1 cellular context compared by ENCODE assay signal in the genomic region with DNA sequence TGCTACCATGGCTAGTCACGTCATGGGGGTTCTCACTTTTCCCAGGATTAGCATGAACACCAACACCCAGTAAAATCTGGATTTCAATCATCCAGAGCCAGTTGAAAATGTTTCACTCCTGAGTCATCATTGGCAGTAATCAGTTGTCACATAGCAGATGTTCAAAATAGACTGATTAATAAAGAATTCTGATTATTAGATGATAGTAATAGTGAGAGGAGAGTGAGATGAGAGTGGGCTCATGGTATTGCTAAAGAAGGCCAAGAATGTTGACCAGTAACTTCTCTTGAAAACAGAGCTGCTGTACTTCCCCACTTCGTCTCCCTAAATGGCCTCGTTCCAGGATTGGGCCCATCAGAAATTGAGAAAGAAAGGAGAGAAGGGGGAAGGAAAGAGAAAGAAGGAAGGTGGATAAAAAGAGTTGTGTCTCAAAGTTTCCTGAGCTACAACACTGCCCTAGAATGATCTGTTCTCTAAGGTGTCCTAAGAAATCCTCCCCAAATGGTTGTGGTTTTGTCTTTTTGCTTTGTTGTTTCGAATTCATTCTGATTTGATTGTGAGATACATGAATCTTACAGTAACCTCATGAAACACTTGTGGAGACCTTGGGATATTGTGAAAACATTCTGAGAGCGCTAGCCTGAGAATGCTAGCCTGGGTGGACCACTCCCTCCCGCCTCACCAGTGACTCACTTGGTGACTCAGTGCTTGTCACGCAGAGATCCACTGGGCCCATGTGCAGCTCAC.
A peak's percentile ranks its signal among the peaks of the same experiment; 100 is the strongest.
TF ChIP-seq lines count a peak whose summit lies in the region.

No MANE protein-coding gene starts in this region.

TF ChIP-seq in A549, 52 proteins besides CTCF, POLR2A, EP300 and RAD21 (continued from another document):
- TF ChIP-seq GATA3 (IDR thresholded peaks at IDR 0.05; ENCODE audit: borderline replicate concordance) (peak; percentile 59; the same call in 1 of the 2 replicates), E2F6 (IDR thresholded peaks at IDR 0.05; ENCODE audit: borderline replicate concordance, low read depth) (peak; percentile 69; the same call in 1 of the 2 replicates), ZSCAN20 (CRISPR knock-in tag; IDR thresholded peaks at IDR 0.05) (no peak), ZNF302 (CRISPR knock-in tag; IDR thresholded peaks at IDR 0.05) (0 out of 2 replicates have a peak, but pooled peaks have one; percentile 23), RNF2 (IDR thresholded peaks at IDR 0.05; ENCODE audit: borderline replicate concordance, low read depth) (no peak), RCOR1 (IDR thresholded peaks at IDR 0.05; ENCODE audit: low read depth, low read length) (no peak), HOXA7 (CRISPR knock-in tag; IDR thresholded peaks at IDR 0.05) (0 out of 2 replicates have a peak, but pooled peaks have one; percentile 45), HDAC2 (IDR thresholded peaks at IDR 0.05) (no peak), ATOH8 (CRISPR knock-in tag; IDR thresholded peaks at IDR 0.05; ENCODE audit: low read depth) (no peak), CHD4 (IDR thresholded peaks at IDR 0.05; ENCODE audit: borderline replicate concordance) (no peak), NR3C1 (IDR thresholded peaks at IDR 0.05) (no peak), CBX8 (IDR thresholded peaks at IDR 0.05) (no peak), KDM5A (IDR thresholded peaks at IDR 0.05) (no peak), KDM1A (IDR thresholded peaks at IDR 0.05; ENCODE audit: low read depth) (no peak), FOXS1 (CRISPR knock-in tag; IDR thresholded peaks at IDR 0.05) (no peak), EHF (CRISPR knock-in tag; IDR thresholded peaks at IDR 0.05) (no peak), CBX2 (IDR thresholded peaks at IDR 0.05; ENCODE audit: borderline replicate concordance, low read depth) (no peak), TFCP2L1 (CRISPR knock-in tag; IDR thresholded peaks at IDR 0.05) (no peak; the same call in 1 of the 2 replicates), POLR2AphosphoS2 (conservative IDR thresholded peaks at IDR 0.05; ENCODE audit: low read length) (no peak), NPAS2 (CRISPR knock-in tag; IDR thresholded peaks at IDR 0.05; ENCODE audit: borderline replicate concordance) (peak; percentile 82), RARB (CRISPR knock-in tag; IDR thresholded peaks at IDR 0.05) (no peak), MYC (IDR thresholded peaks at IDR 0.05; ENCODE audit: borderline replicate concordance, low read length) (peak; percentile 61; the same call in 1 of the 2 replicates), MAZ (IDR thresholded peaks at IDR 0.05; ENCODE audit: borderline replicate concordance, low read depth, low read length) (no peak), FOSB (CRISPR knock-in tag; IDR thresholded peaks at IDR 0.05) (no peak), BHLHE40 (IDR thresholded peaks at IDR 0.05; ENCODE audit: low read depth, low read length) (no peak), CEBPB (IDR thresholded peaks at IDR 0.05) (peak in 1 of 2 experiments; percentile 69; a peak in 2 of 4 replicates), ZC3H11A (IDR thresholded peaks at IDR 0.05) (no peak), HOXB5 (CRISPR knock-in tag; IDR thresholded peaks at IDR 0.05) (no peak)
- TF ChIP-seq, protein P1, sequence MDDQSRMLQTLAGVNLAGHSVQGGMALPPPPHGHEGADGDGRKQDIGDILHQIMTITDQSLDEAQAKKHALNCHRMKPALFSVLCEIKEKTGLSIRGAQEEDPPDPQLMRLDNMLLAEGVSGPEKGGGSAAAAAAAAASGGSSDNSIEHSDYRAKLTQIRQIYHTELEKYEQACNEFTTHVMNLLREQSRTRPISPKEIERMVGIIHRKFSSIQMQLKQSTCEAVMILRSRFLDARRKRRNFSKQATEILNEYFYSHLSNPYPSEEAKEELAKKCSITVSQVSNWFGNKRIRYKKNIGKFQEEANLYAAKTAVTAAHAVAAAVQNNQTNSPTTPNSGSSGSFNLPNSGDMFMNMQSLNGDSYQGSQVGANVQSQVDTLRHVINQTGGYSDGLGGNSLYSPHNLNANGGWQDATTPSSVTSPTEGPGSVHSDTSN (IDR thresholded peaks at IDR 0.05): no peak
- TF ChIP-seq, protein P2, sequence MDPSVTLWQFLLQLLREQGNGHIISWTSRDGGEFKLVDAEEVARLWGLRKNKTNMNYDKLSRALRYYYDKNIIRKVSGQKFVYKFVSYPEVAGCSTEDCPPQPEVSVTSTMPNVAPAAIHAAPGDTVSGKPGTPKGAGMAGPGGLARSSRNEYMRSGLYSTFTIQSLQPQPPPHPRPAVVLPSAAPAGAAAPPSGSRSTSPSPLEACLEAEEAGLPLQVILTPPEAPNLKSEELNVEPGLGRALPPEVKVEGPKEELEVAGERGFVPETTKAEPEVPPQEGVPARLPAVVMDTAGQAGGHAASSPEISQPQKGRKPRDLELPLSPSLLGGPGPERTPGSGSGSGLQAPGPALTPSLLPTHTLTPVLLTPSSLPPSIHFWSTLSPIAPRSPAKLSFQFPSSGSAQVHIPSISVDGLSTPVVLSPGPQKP (IDR thresholded peaks at IDR 0.05; ENCODE audit: low read depth, low read length): no peak
- TF ChIP-seq, protein P3, sequence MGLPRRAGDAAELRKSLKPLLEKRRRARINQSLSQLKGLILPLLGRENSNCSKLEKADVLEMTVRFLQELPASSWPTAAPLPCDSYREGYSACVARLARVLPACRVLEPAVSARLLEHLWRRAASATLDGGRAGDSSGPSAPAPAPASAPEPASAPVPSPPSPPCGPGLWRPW (IDR thresholded peaks at IDR 0.05): no peak
- TF ChIP-seq, protein P4, sequence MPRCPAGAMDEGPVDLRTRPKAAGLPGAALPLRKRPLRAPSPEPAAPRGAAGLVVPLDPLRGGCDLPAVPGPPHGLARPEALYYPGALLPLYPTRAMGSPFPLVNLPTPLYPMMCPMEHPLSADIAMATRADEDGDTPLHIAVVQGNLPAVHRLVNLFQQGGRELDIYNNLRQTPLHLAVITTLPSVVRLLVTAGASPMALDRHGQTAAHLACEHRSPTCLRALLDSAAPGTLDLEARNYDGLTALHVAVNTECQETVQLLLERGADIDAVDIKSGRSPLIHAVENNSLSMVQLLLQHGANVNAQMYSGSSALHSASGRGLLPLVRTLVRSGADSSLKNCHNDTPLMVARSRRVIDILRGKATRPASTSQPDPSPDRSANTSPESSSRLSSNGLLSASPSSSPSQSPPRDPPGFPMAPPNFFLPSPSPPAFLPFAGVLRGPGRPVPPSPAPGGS (IDR thresholded peaks at IDR 0.05): peak; percentile 15; the same call in 1 of the 3 replicates
TF ChIP-seq in A549: peak in this region for 13.
